In genomic region chr21:34913786-34914185, GRCh38 we compare ENCODE assay signal across 2 cellular contexts.
TF ChIP-seq lines count a peak whose summit lies in the region.

No MANE protein-coding gene starts in this region.

TF ChIP-seq in K562, 482 proteins besides CTCF, POLR2A, EP300 and RAD21 (continued from another document):
- TF ChIP-seq PBX2 (CRISPR knock-in tag; IDR thresholded peaks at IDR 0.05; ENCODE audit: low read depth) (no peak), PBX2 (tag; conservative IDR thresholded peaks at IDR 0.05; ENCODE audit: low read depth) (no peak), TEAD4 (IDR thresholded peaks at IDR 0.05; ENCODE audit: low read length) (no peak), TEAD4 (CRISPR knock-in tag; IDR thresholded peaks at IDR 0.05; ENCODE audit: borderline replicate concordance) (no peak), TSC22D4 (tag; IDR thresholded peaks at IDR 0.05) (no peak), SIN3B (IDR thresholded peaks at IDR 0.05; ENCODE audit: low read depth) (no peak), EP400 (IDR thresholded peaks at IDR 0.05) (no peak), ZNF395 (CRISPR knock-in tag; IDR thresholded peaks at IDR 0.05) (no peak), ZNF780A (CRISPR knock-in tag; IDR thresholded peaks at IDR 0.05) (no peak), CREBBP (IDR thresholded peaks at IDR 0.05; ENCODE audit: low read depth, low read length) (no peak), NR2C2 (CRISPR knock-in tag; IDR thresholded peaks at IDR 0.05) (no peak), NR2C2 (tag; IDR thresholded peaks at IDR 0.05) (no peak), KDM4B (IDR thresholded peaks at IDR 0.05; ENCODE audit: borderline replicate concordance in 2 of 2, low read depth in 1 of 2) (no peak), E2F8 (IDR thresholded peaks at IDR 0.05; ENCODE audit: low read depth, partially characterized antibody) (no peak), ILF3 (IDR thresholded peaks at IDR 0.05; ENCODE audit: borderline replicate concordance) (no peak)

TF ChIP-seq in GM23338, 12 proteins besides CTCF, POLR2A, EP300 and RAD21 (continued from another document):
- TF ChIP-seq ETS1 (IDR thresholded peaks at IDR 0.05) (no peak), STAT1 (IDR thresholded peaks at IDR 0.05; ENCODE audit: unreplicated experiment) (no peak), ZNF331 (CRISPR knock-in tag; IDR thresholded peaks at IDR 0.05; ENCODE audit: low read depth) (no peak), ZNF114 (CRISPR knock-in tag; IDR thresholded peaks at IDR 0.05) (no peak), EZH2 (IDR thresholded peaks at IDR 0.05; ENCODE audit: low read depth, unreplicated experiment) (no peak), ZNF462 (CRISPR knock-in tag; IDR thresholded peaks at IDR 0.05) (no peak), CREB1 (CRISPR knock-in tag; IDR thresholded peaks at IDR 0.05; ENCODE audit: low read depth) (no peak), EZH2phosphoT487 (IDR thresholded peaks at IDR 0.05; ENCODE audit: unreplicated experiment) (no peak), REST (IDR thresholded peaks at IDR 0.05; ENCODE audit: unreplicated experiment) (no peak), POLR2AphosphoS5 (IDR thresholded peaks at IDR 0.05; ENCODE audit: low read depth) (no peak), NANOG (IDR thresholded peaks at IDR 0.05; ENCODE audit: borderline replicate concordance) (no peak)
